ENCODE assay signal across 11 cellular contexts in genomic region chr20:44019638-44020335, GRCh38.
DNase-seq lines count a peak whose midpoint lies in the region; ATAC-seq, FAIRE-seq and TF ChIP-seq lines count a peak whose summit lies in the region.
"Had no signal": no experiment of that assay in that cellular context is flagged by ENCODE, and none has a peak within 500 bp of the region (broad histone marks: within the 10 kb centered on the region; RNA-seq: fewer than 3 reads in every experiment).

No MANE protein-coding gene starts in this region.

- peaks cover 26% of the 10 kb centered on the region for H3K27me3 Mint-ChIP-seq in activated CD4-positive, alpha-beta memory T cell treated with anti-CD3 and anti-CD28 coated beads for 36 hours

- POLR2A ChIA-PET in A549 (lab: Yijun Ruan, JAX), result interaction anchor here (0.8 kb wide), 1 partner anchor 562 kb away, joined by 3 read pairs; the partner anchor contains the start of gene SRSF6
- POLR2A ChIA-PET in activated CD4-positive, alpha-beta memory T cell treated with anti-CD3 and anti-CD28 coated beads for 36 hours (lab: Charles Lee), result interaction anchor here (1.0 kb wide), 1 partner anchor 65 kb away, joined by 3 read pairs; no protein-coding TSS in a partner anchor

- CTCF ChIA-PET in A549 (lab: Yijun Ruan, JAX), result interaction anchor here (0.6 to 1.4 kb wide), 5 partner anchors 11 to 392 kb away, joined by 3 to 4 read pairs (median 3); no protein-coding TSS in a partner anchor
- CTCF ChIA-PET in activated CD4-positive, alpha-beta memory T cell treated with anti-CD3 and anti-CD28 coated beads for 36 hours (lab: Charles Lee), result no interaction called here

- 0 out of 3 replicates have a peak overlapping the region, but pooled peaks have one; percentile 10 for H3K4me2 ChIP-seq in A549

- H3K4me1 Mint-ChIP-seq in activated CD4-positive, alpha-beta memory T cell treated with anti-CD3 and anti-CD28 coated beads for 36 hours (ENCODE audit: low read depth), result peaks cover 29% of the 10 kb centered on the region

- no peak for FAIRE-seq in A549 (lab: Jason Lieb, UNC)
- FAIRE-seq: islet of Langerhans had no signal

- TF ChIP-seq EP300 in A549 (IDR thresholded peaks at IDR 0.05), result no peak

- H3K4me3 Mint-ChIP-seq in activated CD4-positive, alpha-beta memory T cell treated with anti-CD3 and anti-CD28 coated beads for 36 hours, result peak overlapping the region; percentile 57
- H3K4me3 Mint-ChIP-seq: type B pancreatic cell had no signal

- no peak for TF ChIP-seq POLR2A in A549 (IDR thresholded peaks at IDR 0.05; ENCODE audit: low read length)

- no peak for TF ChIP-seq RAD21 in A549 (conservative IDR thresholded peaks at IDR 0.05 in 1 of 2, IDR thresholded peaks at IDR 0.05 in 1 of 2)

- H3K4me3 ChIP-seq in A549 (no peak overlapping the region), fibroblast of the aortic adventitia (ENCODE audit: low read depth, low read length) (no peak overlapping the region)
- H3K4me3 ChIP-seq: adrenal gland had no signal

- intact Hi-C loops in activated CD4-positive, alpha-beta memory T cell treated with anti-CD3 and anti-CD28 coated beads for 36 hours (cut with micrococcal nuclease), result loop anchor here (1.0 to 2.0 kb wide), 2 partner anchors 10 to 17 kb away; no protein-coding TSS in a partner anchor

- H3K27ac ChIP-seq in A549, result peak overlapping the region in 1 of 2 experiments; percentile 69; a peak in 4 of 6 replicates
- H3K27ac ChIP-seq: adrenal gland had no signal

- 71% methylated on average over 13 of the region's 13 CpGs for WGBS in A549 (ENCODE audit: missing lambda C conversion rate)

- no peak for TF ChIP-seq CTCF in A549 (IDR thresholded peaks at IDR 0.05)
- TF ChIP-seq CTCF in fibroblast of the aortic adventitia (IDR thresholded peaks at IDR 0.05; ENCODE audit: insufficient read depth, low read length), result no peak

- no peaks in the 10 kb centered on the region for H3K9me3 Mint-ChIP-seq in activated CD4-positive, alpha-beta memory T cell treated with anti-CD3 and anti-CD28 coated beads for 36 hours
- H3K9me3 Mint-ChIP-seq: type B pancreatic cell had no signal

- H3K27ac Mint-ChIP-seq in activated CD4-positive, alpha-beta memory T cell treated with anti-CD3 and anti-CD28 coated beads for 36 hours, result no peak overlapping the region
- H3K27ac Mint-ChIP-seq: type B pancreatic cell had no signal

- DNase-seq in A549 (ENCODE audit: low read depth in 1 of 2, low spot score in 1 of 2), result no peak
- DNase-seq in HK-2 (ENCODE audit: unreplicated experiment), result peak; percentile 17
- peak; percentile 55 for DNase-seq in activated CD4-positive, alpha-beta memory T cell treated with anti-CD3 and anti-CD28 coated beads for 36 hours
- peak; percentile 56 for DNase-seq in fibroblast of the aortic adventitia (ENCODE audit: low read depth)
- DNase-seq in NCI-H1105 treated with DMSO at 0.1 percent for 48 hours (lab: John Stamatoyannopoulos, UW), result no peak

- no peak for ATAC-seq in A549
- ATAC-seq in esophagus mucosa, result no peak
- ATAC-seq in GM18907 (IDR thresholded peaks at IDR 0.05; ENCODE audit: unreplicated experiment), result no peak
- no peak for ATAC-seq in GM18498 (IDR thresholded peaks at IDR 0.05; ENCODE audit: unreplicated experiment)

- H3K4me1 ChIP-seq in A549, result peaks cover 27% of the 10 kb centered on the region

- H3K9me3 ChIP-seq in A549, result no peaks in the 10 kb centered on the region
- H3K9me3 ChIP-seq: adrenal gland had no signal

- H3K36me3 Mint-ChIP-seq in activated CD4-positive, alpha-beta memory T cell treated with anti-CD3 and anti-CD28 coated beads for 36 hours, result no peaks in the 10 kb centered on the region
- H3K36me3 Mint-ChIP-seq: type B pancreatic cell had no signal

TF ChIP-seq in A549, 52 proteins besides CTCF, POLR2A, EP300 and RAD21:
- TF ChIP-seq KDM5A (IDR thresholded peaks at IDR 0.05), result no peak
- no peak for TF ChIP-seq EHMT2 (IDR thresholded peaks at IDR 0.05; ENCODE audit: low read depth)
- no peak for TF ChIP-seq ZFP36 (IDR thresholded peaks at IDR 0.05; ENCODE audit: borderline replicate concordance, partially characterized antibody)
- no peak for TF ChIP-seq JUNB (IDR thresholded peaks at IDR 0.05)
- no peak for TF ChIP-seq NFE2L2 (conservative IDR thresholded peaks at IDR 0.05; ENCODE audit: low read length)
- no peak for TF ChIP-seq KDM1A (IDR thresholded peaks at IDR 0.05; ENCODE audit: low read depth)
- TF ChIP-seq CHD4 (IDR thresholded peaks at IDR 0.05; ENCODE audit: borderline replicate concordance), result no peak
- no peak for TF ChIP-seq SREBF2 (IDR thresholded peaks at IDR 0.05)
- TF ChIP-seq HDAC2 (IDR thresholded peaks at IDR 0.05), result no peak

Comparison
In these comparisons a context has a peak if more than half of its experiments do, and no peak if none do; other contexts are left out.
1. DNase-seq: peak in HK-2 (single experiment), activated CD4-positive, alpha-beta memory T cell treated with anti-CD3 and anti-CD28 coated beads for 36 hours (single experiment) and fibroblast of the aortic adventitia (single experiment); none in A549 (0 of 2) and NCI-H1105 treated with DMSO at 0.1 percent for 48 hours (single experiment).